Comparison of ENCODE assay signal across 8 cellular contexts in genomic region chr12:47651368-47652254, GRCh38. TPM values are rescaled to one million over a fixed set of nuclear protein-coding genes. Genes with fewer than 3 reads are reported as not detected.
DNase-seq lines count a peak whose midpoint lies in the region; ATAC-seq and TF ChIP-seq lines count a peak whose summit lies in the region.

No MANE protein-coding gene starts in this region.

- H3K27ac Mint-ChIP-seq in activated naive CD4-positive, alpha-beta T cell treated with anti-CD3 and anti-CD28 coated beads, Interleukin-2, amount 50 U/mL, for 24 hours = peak overlapping the region; percentile 61
- H3K27ac Mint-ChIP-seq in glutamatergic neuron (ENCODE audit: unreplicated experiment) = no peak overlapping the region

- ATAC-seq in GM21825 (IDR thresholded peaks at IDR 0.05; ENCODE audit: unreplicated experiment) = peak; percentile 78

- H3K27me3 Mint-ChIP-seq in activated naive CD4-positive, alpha-beta T cell treated with anti-CD3 and anti-CD28 coated beads, Interleukin-2, amount 50 U/mL, for 24 hours = no peaks in the 10 kb centered on the region
- peaks cover 1% of the 10 kb centered on the region for H3K27me3 Mint-ChIP-seq in glutamatergic neuron (ENCODE audit: unreplicated experiment)

- no peaks in the 10 kb centered on the region for H3K9me3 Mint-ChIP-seq in activated naive CD4-positive, alpha-beta T cell treated with anti-CD3 and anti-CD28 coated beads, Interleukin-2, amount 50 U/mL, for 24 hours
- no peaks in the 10 kb centered on the region for H3K9me3 Mint-ChIP-seq in glutamatergic neuron (ENCODE audit: unreplicated experiment)

- peaks cover 1% of the 10 kb centered on the region for H3K36me3 Mint-ChIP-seq in activated naive CD4-positive, alpha-beta T cell treated with anti-CD3 and anti-CD28 coated beads, Interleukin-2, amount 50 U/mL, for 24 hours
- H3K36me3 Mint-ChIP-seq in glutamatergic neuron (ENCODE audit: unreplicated experiment) = no peaks in the 10 kb centered on the region

- DNase-seq in EL (peak; percentile 66), M059J (ENCODE audit: low read depth) (peak; percentile 68), SHP77 treated with DMSO at 0.1 percent for 48 hours (lab: John Stamatoyannopoulos, UW) (peak; percentile 76), glutamatergic neuron (peak; percentile 53), pons (ENCODE audit: low spot score) (peak; percentile 85), GM19240 (ENCODE audit: insufficient read length, low spot score) (no peak)

- peak; percentile 77 for TF ChIP-seq CTCF in glutamatergic neuron (IDR thresholded peaks at IDR 0.05; ENCODE audit: partially characterized antibody, unreplicated experiment)

- no peak overlapping the region for H3K4me3 Mint-ChIP-seq in activated naive CD4-positive, alpha-beta T cell treated with anti-CD3 and anti-CD28 coated beads, Interleukin-2, amount 50 U/mL, for 24 hours
- no peak overlapping the region for H3K4me3 Mint-ChIP-seq in glutamatergic neuron (ENCODE audit: unreplicated experiment)

- H3K4me1 Mint-ChIP-seq in activated naive CD4-positive, alpha-beta T cell treated with anti-CD3 and anti-CD28 coated beads, Interleukin-2, amount 50 U/mL, for 24 hours = peaks cover 21% of the 10 kb centered on the region
- peaks cover 2% of the 10 kb centered on the region for H3K4me1 Mint-ChIP-seq in glutamatergic neuron (ENCODE audit: low read depth, unreplicated experiment)

RNA-seq across cellular contexts. Expression of gene RPAP3, which starts 54.2 kb away (rescaled TPM):
- 26.0 and 40.3 TPM in 2 replicates for total RNA-seq in M059J (2014; rRNA removed; shearing (Covaris generic))
- total RNA-seq in glutamatergic neuron (ENCODE audit: unreplicated experiment) = 29.5 TPM
